19 cellular contexts compared by ENCODE assay signal in the genomic region with DNA sequence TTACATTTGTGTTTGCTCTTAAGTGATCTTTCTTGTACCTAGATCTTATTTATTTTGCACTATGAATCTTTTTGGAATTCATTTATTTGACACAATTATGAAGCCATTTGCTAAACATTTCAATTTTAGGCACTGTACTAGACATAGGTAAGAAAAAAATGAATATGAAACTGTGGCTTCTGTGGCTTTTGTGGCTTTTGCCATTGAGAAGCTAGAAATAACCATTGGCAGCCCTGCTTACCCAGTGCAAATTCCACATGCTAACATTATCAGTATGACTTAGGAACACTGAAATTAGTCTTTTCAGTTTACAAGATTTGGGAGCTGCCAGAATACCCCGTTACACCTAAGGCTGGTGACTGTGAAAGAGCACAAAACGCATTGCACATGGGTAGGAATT.
"Had no signal": no experiment of that assay in that cellular context is flagged by ENCODE, and none has a peak within 500 bp of the region (broad histone marks: within the 10 kb centered on the region; RNA-seq: fewer than 3 reads in every experiment).

No MANE protein-coding gene starts in this region.

- H3K9me3 ChIP-seq: esophagus muscularis mucosa, gastrocnemius medialis, pancreas, thyroid gland had no signal

- H3K4me2 ChIP-seq: neural progenitor cell, smooth muscle cell had no signal

- H3K27ac ChIP-seq: epithelial cell of prostate, esophagus muscularis mucosa, gastrocnemius medialis, neural progenitor cell, pancreas, thyroid gland had no signal

- H3K9me3 Mint-ChIP-seq: neural progenitor cell, type B pancreatic cell had no signal

- H2AFZ ChIP-seq: neural progenitor cell had no signal

- H3K9ac ChIP-seq: neural progenitor cell had no signal

- ATAC-seq: effector memory CD8-positive, alpha-beta T cell; gastrocnemius medialis; left lobe of liver; naive thymus-derived CD8-positive, alpha-beta T cell; pancreas; right cardiac atrium had no signal

- H3K27ac Mint-ChIP-seq: effector memory CD8-positive, alpha-beta T cell; naive thymus-derived CD8-positive, alpha-beta T cell; neural progenitor cell; progenitor cell of endocrine pancreas; type B pancreatic cell had no signal

- DNase-seq: effector memory CD8-positive, alpha-beta T cell; gastrocnemius medialis; glutamatergic neuron; islet precursor cell; mammary epithelial cell; naive thymus-derived CD8-positive, alpha-beta T cell; nucleus accumbens; pancreas; right cardiac atrium; stimulated activated CD4-positive, alpha-beta T cell treated with anti-CD3 and anti-CD28 coated beads, Interleukin-2, amount 100 ng/mL, for 48 hours; stimulated activated naive CD4-positive, alpha-beta T cell treated with Interleukin-2 at 50 U/mL for 16 hours; thyroid gland had no signal

- H3K27me3 ChIP-seq: esophagus muscularis mucosa, gastrocnemius medialis, neural progenitor cell, pancreas, thyroid gland had no signal

- H3K36me3 ChIP-seq: esophagus muscularis mucosa, gastrocnemius medialis, neural progenitor cell, pancreas, thyroid gland had no signal

- H3K4me3 ChIP-seq: esophagus muscularis mucosa, gastrocnemius medialis, neural progenitor cell, pancreas, smooth muscle cell, thyroid gland had no signal

- H3K4me1 ChIP-seq: esophagus muscularis mucosa, gastrocnemius medialis, neural progenitor cell, pancreas, thyroid gland had no signal

- H3K27me3 Mint-ChIP-seq: effector memory CD8-positive, alpha-beta T cell; naive thymus-derived CD8-positive, alpha-beta T cell; progenitor cell of endocrine pancreas; type B pancreatic cell had no signal

- H3K4me1 Mint-ChIP-seq: naive thymus-derived CD8-positive, alpha-beta T cell; neural progenitor cell had no signal

- H3K4me3 Mint-ChIP-seq: effector memory CD8-positive, alpha-beta T cell; naive thymus-derived CD8-positive, alpha-beta T cell; neural progenitor cell; type B pancreatic cell had no signal

- H3K36me3 Mint-ChIP-seq: naive thymus-derived CD8-positive, alpha-beta T cell; neural progenitor cell had no signal
